In the genomic region with DNA sequence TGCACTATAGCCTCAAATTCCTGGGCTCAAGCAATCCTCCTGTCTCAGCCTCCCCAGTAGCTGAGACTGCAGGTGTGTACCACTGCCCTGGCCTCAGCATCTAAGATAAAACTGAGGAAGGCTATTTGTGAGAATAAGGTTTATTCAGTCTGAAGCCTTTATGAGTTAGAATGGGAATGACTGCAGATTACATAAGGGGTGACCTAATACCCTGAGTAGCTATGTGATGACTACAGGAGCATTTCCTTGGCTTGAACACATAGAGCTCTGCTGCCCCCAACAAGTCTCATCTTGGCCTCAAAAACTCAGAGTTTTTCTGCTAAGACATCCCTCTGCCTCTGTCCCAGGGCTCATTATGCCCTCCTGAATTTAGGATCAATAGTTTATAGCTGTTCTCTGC, we compare ENCODE assay signal across 17 cellular contexts. TPM values are rescaled to one million over a fixed set of nuclear protein-coding genes. Genes with fewer than 3 reads are reported as not detected.
DNase-seq lines count a peak whose midpoint lies in the region; ATAC-seq, FAIRE-seq and TF ChIP-seq lines count a peak whose summit lies in the region.
"Had no signal": no experiment of that assay in that cellular context is flagged by ENCODE, and none has a peak within 500 bp of the region (broad histone marks: within the 10 kb centered on the region; RNA-seq: fewer than 3 reads in every experiment).

No MANE protein-coding gene starts in this region.

- POLR2A ChIA-PET in AG04450 (lab: Yijun Ruan, JAX), result interaction anchor here (1.0 kb wide), 1 partner anchor 71 kb away, joined by 5 read pairs; the partner anchor contains the start of gene ACSS2

- no peak for ATAC-seq in HG03571 (IDR thresholded peaks at IDR 0.05; ENCODE audit: unreplicated experiment)
- no peak for ATAC-seq in GM19467 (IDR thresholded peaks at IDR 0.05; ENCODE audit: unreplicated experiment)

- no peaks in the 10 kb centered on the region for H4K20me1 ChIP-seq in astrocyte (ENCODE audit: insufficient read depth, low read length)

- CTCF ChIA-PET in AG04450 (lab: Charles Lee), result interaction anchor here (0.6 to 2.6 kb wide), 4 partner anchors 72 to 155 kb away, joined by 3 to 15 read pairs (median 3); partner anchors contain the start of genes ACSS2 and GGT7
- CTCF ChIA-PET in activated naive CD4-positive, alpha-beta T cell treated with anti-CD3 and anti-CD28 coated beads for 36 hours (lab: Charles Lee), result interaction anchor here (0.6 to 1.3 kb wide), 4 partner anchors 72 to 700 kb away, joined by 3 to 5 read pairs (median 3); partner anchors contain the start of gene ACSS2

- H3K27ac ChIP-seq in AG04450 (ENCODE audit: low read depth, low read length) (no peak overlapping the region), astrocyte (ENCODE audit: low read depth, low read length) (no peak overlapping the region)

- no peak overlapping the region for H3K4me2 ChIP-seq in astrocyte (ENCODE audit: low read length)

- H3K27me3 Mint-ChIP-seq in astrocyte (ENCODE audit: low read depth, unreplicated experiment), result no peaks in the 10 kb centered on the region
- no peaks in the 10 kb centered on the region for H3K27me3 Mint-ChIP-seq in activated naive CD4-positive, alpha-beta T cell treated with anti-CD3 and anti-CD28 coated beads for 36 hours (ENCODE audit: low read depth)
- H3K27me3 Mint-ChIP-seq: activated CD4-positive, alpha-beta memory T cell treated with anti-CD3 and anti-CD28 coated beads for 36 hours had no signal

- no peak overlapping the region for H2AFZ ChIP-seq in astrocyte (ENCODE audit: low read depth, low read length)

- H3K4me1 ChIP-seq in astrocyte (ENCODE audit: insufficient read depth, low read length), result peaks cover 15% of the 10 kb centered on the region

- DNase-seq in AG04450 (ENCODE audit: low read depth, low spot score) (peak; percentile 57), HPDE6-E6E7 (ENCODE audit: extremely low spot score) (peak; percentile 74), astrocyte (ENCODE audit: low read depth) (peak; percentile 72), glomerular visceral epithelial cell (ENCODE audit: extremely low spot score) (peak; percentile 57), NCI-H774 (lab: John Stamatoyannopoulos, UW) (no peak)
- no peak for DNase-seq in activated naive CD4-positive, alpha-beta T cell treated with anti-CD3 and anti-CD28 coated beads for 36 hours
- DNase-seq: DMS79, KBM-7, NCI-H1417 treated with DMSO at 0.1 percent for 48 hours, NCI-H510A treated with DMSO at 0.1 percent for 48 hours, Peyer's patch, transverse colon had no signal

- H3K4me3 Mint-ChIP-seq in astrocyte (ENCODE audit: unreplicated experiment), result no peak overlapping the region
- no peak overlapping the region for H3K4me3 Mint-ChIP-seq in activated naive CD4-positive, alpha-beta T cell treated with anti-CD3 and anti-CD28 coated beads for 36 hours
- H3K4me3 Mint-ChIP-seq: activated CD4-positive, alpha-beta memory T cell treated with anti-CD3 and anti-CD28 coated beads for 36 hours; mesothelial cell of epicardium had no signal

- H3K79me2 ChIP-seq in astrocyte (ENCODE audit: insufficient read depth, low read length), result no peaks in the 10 kb centered on the region

- H3K36me3 ChIP-seq in astrocyte (ENCODE audit: insufficient read depth, low read length), result peaks cover 27% of the 10 kb centered on the region
- H3K36me3 ChIP-seq: Peyer's patch had no signal

- no peak overlapping the region for H3K4me3 ChIP-seq in AG04450 (ENCODE audit: low read depth, low read length)
- no peak overlapping the region for H3K4me3 ChIP-seq in astrocyte (ENCODE audit: insufficient read depth, low read depth, low read length)
- H3K4me3 ChIP-seq: Peyer's patch, transverse colon had no signal

- peaks cover 25% of the 10 kb centered on the region for H3K4me1 Mint-ChIP-seq in astrocyte (ENCODE audit: low read depth, unreplicated experiment)
- H3K4me1 Mint-ChIP-seq in activated naive CD4-positive, alpha-beta T cell treated with anti-CD3 and anti-CD28 coated beads for 36 hours (ENCODE audit: low read depth), result peaks cover 8% of the 10 kb centered on the region

- H3K27ac Mint-ChIP-seq in astrocyte (ENCODE audit: unreplicated experiment), result peak overlapping the region; percentile 77
- no peak overlapping the region for H3K27ac Mint-ChIP-seq in activated naive CD4-positive, alpha-beta T cell treated with anti-CD3 and anti-CD28 coated beads for 36 hours
- H3K27ac Mint-ChIP-seq: activated CD4-positive, alpha-beta memory T cell treated with anti-CD3 and anti-CD28 coated beads for 36 hours; mesothelial cell of epicardium had no signal

- no peaks in the 10 kb centered on the region for H3K9me3 ChIP-seq in AG04450 (ENCODE audit: control insufficient read depth, insufficient read depth, low read length)
- H3K9me3 ChIP-seq in astrocyte (ENCODE audit: insufficient read depth, low read depth, low read length), result no peaks in the 10 kb centered on the region
- H3K9me3 ChIP-seq: Peyer's patch, transverse colon had no signal

- TF ChIP-seq CTCF in AG04450 (IDR thresholded peaks at IDR 0.05; ENCODE audit: low read depth, low read length) (no peak), astrocyte (IDR thresholded peaks at IDR 0.05; ENCODE audit: insufficient read depth, low read depth, low read length) (no peak)

- peaks cover 12% of the 10 kb centered on the region for H3K36me3 Mint-ChIP-seq in astrocyte (ENCODE audit: low read depth, unreplicated experiment)
- H3K36me3 Mint-ChIP-seq in activated naive CD4-positive, alpha-beta T cell treated with anti-CD3 and anti-CD28 coated beads for 36 hours (ENCODE audit: low read depth), result peaks cover 20% of the 10 kb centered on the region

- no peak overlapping the region for H3K9ac ChIP-seq in astrocyte (ENCODE audit: low read length)

- intact Hi-C loops in activated naive CD4-positive, alpha-beta T cell treated with anti-CD3 and anti-CD28 coated beads for 36 hours (cut with micrococcal nuclease), result no loop called here

- peak; percentile 50 for FAIRE-seq in astrocyte (lab: Jason Lieb, UNC)
- FAIRE-seq: GM12891 had no signal

- H3K9me3 Mint-ChIP-seq in astrocyte (ENCODE audit: unreplicated experiment), result no peaks in the 10 kb centered on the region
- H3K9me3 Mint-ChIP-seq in activated naive CD4-positive, alpha-beta T cell treated with anti-CD3 and anti-CD28 coated beads for 36 hours, result no peaks in the 10 kb centered on the region
- H3K9me3 Mint-ChIP-seq: activated CD4-positive, alpha-beta memory T cell treated with anti-CD3 and anti-CD28 coated beads for 36 hours; mesothelial cell of epicardium had no signal

- no peaks in the 10 kb centered on the region for H3K27me3 ChIP-seq in AG04450 (ENCODE audit: control insufficient read depth, insufficient read depth, low read length)
- no peaks in the 10 kb centered on the region for H3K27me3 ChIP-seq in astrocyte (ENCODE audit: insufficient read depth, low read length)
- H3K27me3 ChIP-seq: Peyer's patch, transverse colon had no signal

RNA-seq across cellular contexts. Expression of gene GSS, which starts 7.6 kb away (rescaled TPM):
- 71.6 and 77.4 TPM in 2 replicates for polyA plus RNA-seq in AG04450 (2011; rRNA removed)
- polyA minus RNA-seq in AG04450 (2011; rRNA and poly(A)+ RNA removed), result 39.0 and 54.1 TPM in 2 replicates
- 44.6 and 46.4 TPM in 2 replicates for total RNA-seq in astrocyte
- total RNA-seq in activated naive CD4-positive, alpha-beta T cell treated with anti-CD3 and anti-CD28 coated beads for 36 hours, result 10 to 100 TPM; 84.3 to 86.0 TPM

RNA-seq across cellular contexts. Expression of gene MYH7B, which starts 7.6 kb away (rescaled TPM):
- 0.02 and 0.20 TPM in 2 replicates for polyA plus RNA-seq in AG04450 (2011; rRNA removed)
- 0.13 TPM in 1 of 2 replicates, not detected in the other for polyA minus RNA-seq in AG04450 (2011; rRNA and poly(A)+ RNA removed)
- total RNA-seq in astrocyte, result 0.05 and 0.11 TPM in 2 replicates
- under 1 TPM; 0.20 to 0.86 TPM for total RNA-seq in activated naive CD4-positive, alpha-beta T cell treated with anti-CD3 and anti-CD28 coated beads for 36 hours

Comparison
In these comparisons a context has a peak if more than half of its experiments do, and no peak if none do; other contexts are left out.
1. DNase-seq: peak in AG04450 (single experiment), HPDE6-E6E7 (single experiment), astrocyte (single experiment) and glomerular visceral epithelial cell (single experiment); none in activated naive CD4-positive, alpha-beta T cell treated with anti-CD3 and anti-CD28 coated beads for 36 hours (single experiment) and NCI-H774 (single experiment).